ENCODE assay signal across 8 cellular contexts in the genomic region with DNA sequence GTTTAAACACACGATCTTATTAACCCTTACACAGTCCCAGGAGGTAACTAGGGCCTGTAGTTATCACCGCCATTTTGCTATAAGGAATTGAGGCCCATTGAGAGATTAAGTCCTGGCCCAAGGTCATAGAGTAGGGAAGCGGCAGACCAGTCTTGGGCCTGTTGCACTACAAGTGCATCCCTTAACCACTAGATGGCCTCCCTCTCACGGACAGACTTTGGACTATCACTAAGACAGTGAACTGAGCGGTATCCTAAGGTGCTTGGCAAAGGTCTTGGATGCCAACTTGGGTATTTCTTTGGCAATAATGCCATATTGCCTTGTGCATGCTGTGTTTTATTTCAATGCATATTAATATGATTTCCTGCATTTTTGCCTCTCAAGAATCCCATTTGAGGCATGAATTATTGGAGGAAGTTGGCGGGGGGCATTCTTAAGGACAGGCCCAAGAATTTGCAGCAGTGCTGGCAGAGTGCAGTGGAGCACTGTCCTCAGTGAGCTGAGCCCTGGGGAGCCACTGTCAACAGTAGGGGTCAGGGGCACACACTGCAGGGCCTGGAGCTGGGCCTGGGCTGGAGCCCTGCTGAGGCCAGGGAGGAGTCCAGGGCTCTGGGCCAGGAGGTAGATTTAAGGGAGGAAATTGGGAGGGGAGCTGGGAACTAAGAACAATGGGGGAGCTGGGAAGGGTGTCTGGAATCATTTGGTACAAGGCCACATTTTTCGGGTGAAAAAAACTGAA.
DNase-seq lines count a peak whose midpoint lies in the region; ATAC-seq lines count a peak whose summit lies in the region.

No MANE protein-coding gene starts in this region.

- POLR2A ChIA-PET in activated CD4-positive, alpha-beta T cell treated with anti-CD3 and anti-CD28 coated beads, Interleukin-2, amount 10 ng/mL, durations not matched to agents 7 days and 5 days (lab: Charles Lee), result no interaction called here

- ATAC-seq in HG02798 (IDR thresholded peaks at IDR 0.05; ENCODE audit: poor library complexity, unreplicated experiment), result peak; percentile 64
- ATAC-seq in esophagus mucosa, result peak; percentile 69

- no peak overlapping the region for H3K4me3 Mint-ChIP-seq in activated CD4-positive, alpha-beta T cell treated with anti-CD3 and anti-CD28 coated beads, Interleukin-2, amount 10 ng/mL, durations not matched to agents 7 days and 5 days

- peaks cover 10% of the 10 kb centered on the region for H3K4me1 Mint-ChIP-seq in activated CD4-positive, alpha-beta T cell treated with anti-CD3 and anti-CD28 coated beads, Interleukin-2, amount 10 ng/mL, durations not matched to agents 7 days and 5 days

- CTCF ChIA-PET in activated CD4-positive, alpha-beta T cell treated with anti-CD3 and anti-CD28 coated beads, Interleukin-2, amount 10 ng/mL, durations not matched to agents 7 days and 5 days (lab: Charles Lee), result interaction anchor here (0.8 to 1.6 kb wide), 4 partner anchors 8 to 349 kb away, joined by 3 to 6 read pairs (median 3); no protein-coding TSS in a partner anchor

- peaks cover 2% of the 10 kb centered on the region for H3K27me3 Mint-ChIP-seq in activated CD4-positive, alpha-beta T cell treated with anti-CD3 and anti-CD28 coated beads, Interleukin-2, amount 10 ng/mL, durations not matched to agents 7 days and 5 days

- peak; percentile 45 for DNase-seq in activated CD4-positive, alpha-beta T cell treated with anti-CD3 and anti-CD28 coated beads, Interleukin-2, amount 10 ng/mL, durations not matched to agents 7 days and 5 days
- DNase-seq in activated CD4-positive, alpha-beta T cell treated with anti-CD3 and anti-CD28 coated beads, Interleukin-2, amount 50 U/mL, for 48 hours, result no peak
- peak; percentile 76 for DNase-seq in RKO (ENCODE audit: low spot score)
- DNase-seq in renal cortical epithelial cell (ENCODE audit: low read depth), result peak; percentile 53
- no peak for DNase-seq in NCI-H2196 (lab: John Stamatoyannopoulos, UW; ENCODE audit: unreplicated experiment)
- no peak for DNase-seq in stimulated activated naive CD4-positive, alpha-beta T cell (lab: John Stamatoyannopoulos, UW)

- H3K27ac Mint-ChIP-seq in activated CD4-positive, alpha-beta T cell treated with anti-CD3 and anti-CD28 coated beads, Interleukin-2, amount 10 ng/mL, durations not matched to agents 7 days and 5 days, result no peak overlapping the region

- H3K36me3 Mint-ChIP-seq in activated CD4-positive, alpha-beta T cell treated with anti-CD3 and anti-CD28 coated beads, Interleukin-2, amount 10 ng/mL, durations not matched to agents 7 days and 5 days (ENCODE audit: low read depth), result peaks cover under 1% of the 10 kb centered on the region

- no peaks in the 10 kb centered on the region for H3K9me3 Mint-ChIP-seq in activated CD4-positive, alpha-beta T cell treated with anti-CD3 and anti-CD28 coated beads, Interleukin-2, amount 10 ng/mL, durations not matched to agents 7 days and 5 days

Comparison
In these comparisons a context has a peak if more than half of its experiments do, and no peak if none do; other contexts are left out.
1. DNase-seq: peak in activated CD4-positive, alpha-beta T cell treated with anti-CD3 and anti-CD28 coated beads, Interleukin-2, amount 10 ng/mL, durations not matched to agents 7 days and 5 days (single experiment), RKO (single experiment) and renal cortical epithelial cell (single experiment); none in activated CD4-positive, alpha-beta T cell treated with anti-CD3 and anti-CD28 coated beads, Interleukin-2, amount 50 U/mL, for 48 hours (0 of 2), NCI-H2196 (single experiment) and stimulated activated naive CD4-positive, alpha-beta T cell (0 of 6).